Comparison of ENCODE assay signal across 8 cellular contexts in genomic region chr15:74460903-74461846, GRCh38. TPM values are rescaled to one million over a fixed set of nuclear protein-coding genes. Genes with fewer than 3 reads are reported as not detected.
DNase-seq lines count a peak whose midpoint lies in the region; ATAC-seq, FAIRE-seq and TF ChIP-seq lines count a peak whose summit lies in the region.

Gene UBL7, minus strand, starts transcription at chr15:74461160. Its CDS starts 2,293 bp downstream, at chr15:74458867.

- H3K79me2 ChIP-seq in keratinocyte (ENCODE audit: control insufficient read depth, insufficient read depth, low read length): peaks cover 16% of the 10 kb centered on the region

- peak within 1 kb of the TSS; percentile 96 for H3K4me2 ChIP-seq in keratinocyte (ENCODE audit: control insufficient read depth, extremely low read depth, insufficient read depth, low read depth, low read length)

- H3K9ac ChIP-seq in keratinocyte (ENCODE audit: control insufficient read depth, extremely low read depth, insufficient read depth, low read length): peak within 1 kb of the TSS; percentile 86

- peaks cover 2 to 3% of the 10 kb centered on the region in 2 experiments for H3K36me3 ChIP-seq in keratinocyte (ENCODE audit: control insufficient read depth in 2 of 2, extremely low read depth in 1 of 2, insufficient read depth in 2 of 2, low read length in 2 of 2)

- no peak for FAIRE-seq in keratinocyte (lab: Jason Lieb, UNC)

- H3K9me1 ChIP-seq in keratinocyte (ENCODE audit: control insufficient read depth, extremely low read depth, insufficient read depth, low read length): no peaks in the 10 kb centered on the region

- H3K4me1 ChIP-seq in keratinocyte (ENCODE audit: control insufficient read depth, extremely low read depth, insufficient read depth, low read length): peaks cover 11% of the 10 kb centered on the region

- H3K4me3 ChIP-seq in keratinocyte (ENCODE audit: control insufficient read depth in 2 of 3, extremely low read depth in 1 of 3, insufficient read depth in 2 of 3, low read depth in 1 of 3, low read length in 3 of 3): peak within 1 kb of the TSS; percentile 69 to 88 (median 85)

- peak in 2 of 3 experiments; percentile 33 to 62 for TF ChIP-seq CTCF in keratinocyte (optimal IDR thresholded peaks at IDR 0.05 in 1 of 3, IDR thresholded peaks at IDR 0.05 in 1 of 3, conservative IDR thresholded peaks at IDR 0.05 in 1 of 3; ENCODE audit: extremely low read depth in 1 of 3, insufficient read depth in 2 of 3, low read length in 3 of 3)

- no peaks in the 10 kb centered on the region for H3K27me3 ChIP-seq in keratinocyte (ENCODE audit: control insufficient read depth, extremely low read depth, insufficient read depth, low read length)

- ATAC-seq in GM19035 (IDR thresholded peaks at IDR 0.05; ENCODE audit: unreplicated experiment) (peak; percentile 82), HG03354 (IDR thresholded peaks at IDR 0.05; ENCODE audit: poor library complexity, severe bottlenecking, unreplicated experiment) (peak; percentile 84)

- peak; percentile 93 to 94 for DNase-seq in AML-193 (lab: John Stamatoyannopoulos, UW)
- DNase-seq in NCI-H460 (ENCODE audit: extremely low read depth, low read depth): peak; percentile 94
- DNase-seq in activated CD4-positive, CD25-positive, alpha-beta regulatory T cell treated with anti-CD3 and anti-CD28 coated beads, Interleukin-2, amount 50 U/mL, for 72 hours: peak; percentile 94
- peak; percentile 73 to 87 for DNase-seq in cerebellar nuclear complex (lab: John Stamatoyannopoulos, UW)
- peak; percentile 46 for DNase-seq in keratinocyte (ENCODE audit: low read depth, low spot score)
- DNase-seq in stimulated activated CD4-positive, alpha-beta T cell treated with anti-CD3 and anti-CD28 coated beads, Interleukin-15, amount 100 ng/mL, for 1 hour (ENCODE audit: low read depth in 1 of 2, low spot score in 1 of 2): peak; percentile 90 to 94

- dilution Hi-C loops in keratinocyte (cut with MboI; ENCODE audit: extremely low pct_ligation_motif_present, low sequenced_read_pairs): no loop called here

- no peaks in the 10 kb centered on the region for H3K9me3 ChIP-seq in keratinocyte (ENCODE audit: control insufficient read depth, low read depth, low read length)

- H4K20me1 ChIP-seq in keratinocyte (ENCODE audit: control insufficient read depth, extremely low read depth, insufficient read depth, low read length): no peaks in the 10 kb centered on the region

- peak within 1 kb of the TSS; percentile 98 for H2AFZ ChIP-seq in keratinocyte (ENCODE audit: control insufficient read depth, low read length)

- H3K27ac ChIP-seq in keratinocyte (ENCODE audit: control insufficient read depth, insufficient read depth, low read length): peak within 1 kb of the TSS; percentile 83

RNA-seq across cellular contexts. Expression of gene UBL7, which starts in this region (rescaled TPM):
- 39.8 and 47.7 TPM in 2 replicates for total RNA-seq in NCI-H460 (2014; rRNA removed; shearing (Covaris generic))
- 76.7 and 97.7 TPM in 2 replicates for polyA plus RNA-seq in NCI-H460 (2014; cell fraction: nucleus; rRNA removed)
- polyA plus RNA-seq in keratinocyte: 43.4 to 48.9 TPM (median 45.8 TPM) in 3 replicates
- 10.6 TPM for polyA plus RNA-seq in keratinocyte (2011; ENCODE audit: low read depth)
- polyA plus RNA-seq in keratinocyte (2011; cell fraction: cytosol; rRNA removed): 45.8 and 55.5 TPM in 2 replicates
- 21.1 and 25.7 TPM in 2 replicates for polyA plus RNA-seq in keratinocyte (2011; cell fraction: nucleus; rRNA removed)
- polyA plus RNA-seq in keratinocyte (2012; ENCODE audit: low replicate concordance): 31.4 and 44.2 TPM in 2 replicates
- 58.8 to 84.2 TPM (median 65.8 TPM) in 3 replicates for polyA minus RNA-seq in keratinocyte
- polyA minus RNA-seq in keratinocyte (2011; cell fraction: cytosol; rRNA and poly(A)+ RNA removed): 56.4 TPM
- polyA minus RNA-seq in keratinocyte (2011; cell fraction: nucleus; rRNA and poly(A)+ RNA removed): 12.6 and 21.0 TPM in 2 replicates

Comparison
In these comparisons a context has a peak if more than half of its experiments do, and no peak if none do; other contexts are left out.
1. Peak in every context shown above with its lines: DNase-seq, ATAC-seq, H3K4me3 ChIP-seq and H3K27ac ChIP-seq.